Comparison of ENCODE assay signal across 14 cellular contexts in genomic region chr7:85115006-85115405, GRCh38.
"Had no signal": no experiment of that assay in that cellular context is flagged by ENCODE, and none has a peak within 500 bp of the region (broad histone marks: within the 10 kb centered on the region; RNA-seq: fewer than 3 reads in every experiment).

No MANE protein-coding gene starts in this region.

- H3K36me3 ChIP-seq: heart left ventricle, neural progenitor cell, ovary had no signal

- H3K4me3 ChIP-seq: heart left ventricle, neural progenitor cell, ovary had no signal

- H3K4me1 Mint-ChIP-seq: neural progenitor cell had no signal

- H3K27ac Mint-ChIP-seq: dendritic cell treated with granulocyte-macrophage colony-stimulating factor and Interleukin-4, amounts not matched to agents 40 ng/mL and 50 ng/mL, for 4 days; effector memory CD8-positive, alpha-beta T cell; natural killer cell treated with Interleukin-12 subunit alpha and Interleukin-12 subunit beta and Interleukin-15 and Interleukin-18, amount 100 ng/mL, for 72 hours; neural progenitor cell; progenitor cell of endocrine pancreas had no signal

- H3K9me3 Mint-ChIP-seq: dendritic cell treated with granulocyte-macrophage colony-stimulating factor and Interleukin-4, amounts not matched to agents 40 ng/mL and 50 ng/mL, for 4 days; neural progenitor cell had no signal

- H3K27me3 ChIP-seq: heart left ventricle, neural progenitor cell, ovary had no signal

- H3K27ac ChIP-seq: heart left ventricle, neural progenitor cell, ovary had no signal

- H3K27me3 Mint-ChIP-seq: dendritic cell treated with granulocyte-macrophage colony-stimulating factor and Interleukin-4, amounts not matched to agents 40 ng/mL and 50 ng/mL, for 4 days; effector memory CD8-positive, alpha-beta T cell; natural killer cell treated with Interleukin-12 subunit alpha and Interleukin-12 subunit beta and Interleukin-15 and Interleukin-18, amount 100 ng/mL, for 72 hours; progenitor cell of endocrine pancreas had no signal

- DNase-seq: effector memory CD8-positive, alpha-beta T cell; erythroblast; heart left ventricle; hippocampal formation; ovary; right cardiac atrium; stimulated activated CD4-positive, alpha-beta T cell treated with anti-CD3 and anti-CD28 coated beads, Interleukin-2, amount 100 ng/mL, for 48 hours; stimulated activated naive CD4-positive, alpha-beta T cell treated with Interleukin-2 at 50 U/mL for 16 hours; trophoblast cell had no signal

- ATAC-seq: effector memory CD8-positive, alpha-beta T cell; heart left ventricle; left lobe of liver; natural killer cell treated with Interleukin-12 subunit alpha and Interleukin-12 subunit beta and Interleukin-15 and Interleukin-18, amount 100 ng/mL, for 72 hours; right cardiac atrium had no signal

- H3K4me3 Mint-ChIP-seq: dendritic cell treated with granulocyte-macrophage colony-stimulating factor and Interleukin-4, amounts not matched to agents 40 ng/mL and 50 ng/mL, for 4 days; effector memory CD8-positive, alpha-beta T cell; natural killer cell treated with Interleukin-12 subunit alpha and Interleukin-12 subunit beta and Interleukin-15 and Interleukin-18, amount 100 ng/mL, for 72 hours; neural progenitor cell had no signal
